In genomic region chr12:40204337-40204736, GRCh38 we compare ENCODE assay signal across 28 cellular contexts. TPM values are rescaled to one million over a fixed set of nuclear protein-coding genes. Genes with fewer than 3 reads are reported as not detected.
"Had no signal": no experiment of that assay in that cellular context is flagged by ENCODE, and none has a peak within 500 bp of the region (broad histone marks: within the 10 kb centered on the region; RNA-seq: fewer than 3 reads in every experiment).

No MANE protein-coding gene starts in this region.

- H3K27me3 ChIP-seq: neural progenitor cell, ovary, spleen, suprapubic skin, tibial artery, transverse colon, upper lobe of right lung, uterus had no signal

- H3K27ac ChIP-seq: neural progenitor cell, ovary, parathyroid adenoma, psoas muscle, skin epidermis, spleen, suprapubic skin, testis, tibial artery, transverse colon, upper lobe of right lung, uterus had no signal

- H3K9ac ChIP-seq: neural progenitor cell, parathyroid adenoma had no signal

- H3K36me3 ChIP-seq: neural progenitor cell, ovary, spleen, suprapubic skin, tibial artery, transverse colon, upper lobe of right lung, uterus had no signal

- H3K4me1 ChIP-seq: neural progenitor cell, psoas muscle, testis, tibial artery, uterus had no signal

- H3K9me3 ChIP-seq: ovary, psoas muscle, spleen, suprapubic skin, testis, tibial artery, transverse colon, upper lobe of right lung, uterus had no signal

- ATAC-seq: natural killer cell; psoas muscle; right cardiac atrium; sciatic nerve; stimulated activated memory B cell treated with anti-CD40 and anti-IgM and Interleukin-4, amounts not matched to agents 10 μg/mL and 1 μg/mL and 100 μg/mL, for 72 hours; stimulated activated naive CD8-positive, alpha-beta T cell treated with anti-CD3 and anti-CD28 coated beads, Interleukin-15, amount 100 ng/mL, for 72 hours; stimulated activated naive CD8-positive, alpha-beta T cell treated with anti-CD3 and anti-CD28 coated beads, Interleukin-15, Interleukin-2, amounts not matched to agents 100 U/mL and 50 U/mL, for 24 hours; upper lobe of right lung had no signal

- H3K79me2 ChIP-seq: parathyroid adenoma had no signal

- H3K4me3 ChIP-seq: neural progenitor cell, ovary, psoas muscle, skin epidermis, smooth muscle cell, spleen, suprapubic skin, tibial artery, transverse colon, upper lobe of right lung, uterus had no signal

- H2AFZ ChIP-seq: neural progenitor cell, parathyroid adenoma had no signal

- DNase-seq: natural killer cell; occipital lobe; ovary; posterior cingulate gyrus; psoas muscle; right cardiac atrium; spleen; stimulated activated CD4-positive, alpha-beta T cell treated with anti-CD3 and anti-CD28 coated beads, Interleukin-12 subunit alpha, Interleukin-12 subunit beta, amount 100 ng/mL, for 4 hours; stimulated activated CD4-positive, alpha-beta T cell treated with anti-CD3 and anti-CD28 coated beads, Interleukin-1b, Interleukin-23, amount 100 ng/mL, for 48 hours; stimulated activated CD4-positive, alpha-beta T cell treated with anti-CD3 and anti-CD28 coated beads, Interleukin-4, amount 100 ng/mL, for 1 hour; stimulated activated CD4-positive, alpha-beta T cell treated with anti-CD3 and anti-CD28 coated beads, Interleukin-4, amount 100 ng/mL, for 4 hours; stimulated activated CD8-positive, alpha-beta memory T cell treated with anti-CD3 and anti-CD28 coated beads, Interleukin-4, amount 100 ng/mL, for 48 hours; stimulated activated naive CD4-positive, alpha-beta T cell; stimulated activated naive CD8-positive, alpha-beta T cell treated with anti-CD3 and anti-CD28 coated beads, Interleukin-15, amount 100 ng/mL, for 72 hours; stimulated activated naive CD8-positive, alpha-beta T cell treated with anti-CD3 and anti-CD28 coated beads, Interleukin-15, Interleukin-2, amounts not matched to agents 100 U/mL and 50 U/mL, for 24 hours; substantia nigra; testis; tibial artery; transverse colon; upper lobe of right lung; uterus had no signal

- H3K4me2 ChIP-seq: neural progenitor cell, smooth muscle cell had no signal

RNA-seq across cellular contexts. Expression of gene LRRK2, which starts 20.5 kb away (rescaled TPM):
- total RNA-seq: smooth muscle cell had no signal
- polyA plus RNA-seq: smooth muscle cell had no signal
